Comparison of ENCODE assay signal across 8 cellular contexts in genomic region chr6:152863618-152864326, GRCh38.
A peak's percentile ranks its signal among the peaks of the same experiment; 100 is the strongest.
DNase-seq lines count a peak whose midpoint lies in the region; ATAC-seq and TF ChIP-seq lines count a peak whose summit lies in the region.

No MANE protein-coding gene starts in this region.

- H3K9me3 ChIP-seq in heart right ventricle, result no peaks in the 10 kb centered on the region

- no peaks in the 10 kb centered on the region for H3K4me1 Mint-ChIP-seq in activated naive CD8-positive, alpha-beta T cell treated with anti-CD3 and anti-CD28 coated beads, Interleukin-2, amount 10 ng/mL, durations not matched to agents 7 days and 5 days

- H3K4me3 Mint-ChIP-seq in activated naive CD8-positive, alpha-beta T cell treated with anti-CD3 and anti-CD28 coated beads, Interleukin-2, amount 10 ng/mL, durations not matched to agents 7 days and 5 days, result no peak overlapping the region

- DNase-seq in GM10248 (ENCODE audit: extremely low spot score), result peak; percentile 28
- peak; percentile 63 for DNase-seq in HCEC 1CT
- DNase-seq in M059J (ENCODE audit: low read depth), result peak; percentile 78
- peak; percentile 53 for DNase-seq in SKM-1 (lab: John Stamatoyannopoulos, UW; ENCODE audit: unreplicated experiment)
- DNase-seq in activated naive CD8-positive, alpha-beta T cell treated with anti-CD3 and anti-CD28 coated beads, Interleukin-2, amount 10 ng/mL, durations not matched to agents 7 days and 5 days, result no peak
- DNase-seq in heart right ventricle, result peak in 1 of 2 donors; percentile 73
- peak; percentile 28 for DNase-seq in retinal pigment epithelial cell (ENCODE audit: low read depth)
- DNase-seq in GF-D8 (lab: John Stamatoyannopoulos, UW), result no peak

- H3K36me3 Mint-ChIP-seq in activated naive CD8-positive, alpha-beta T cell treated with anti-CD3 and anti-CD28 coated beads, Interleukin-2, amount 10 ng/mL, durations not matched to agents 7 days and 5 days, result no peaks in the 10 kb centered on the region

- H3K27me3 Mint-ChIP-seq in activated naive CD8-positive, alpha-beta T cell treated with anti-CD3 and anti-CD28 coated beads, Interleukin-2, amount 10 ng/mL, durations not matched to agents 7 days and 5 days, result peaks cover 8% of the 10 kb centered on the region

- peak; percentile 80 for ATAC-seq in activated naive CD8-positive, alpha-beta T cell treated with anti-CD3 and anti-CD28 coated beads, Interleukin-2, amount 10 ng/mL, durations not matched to agents 7 days and 5 days (ENCODE audit: low read depth)
- peak; percentile 61 to 84 (median 76) for ATAC-seq in heart right ventricle

- peak; percentile 60 for TF ChIP-seq CTCF in GM10248 (IDR thresholded peaks at IDR 0.05; ENCODE audit: control extremely low read depth, extremely low read depth, low read depth, missing control alignments)
- TF ChIP-seq CTCF in heart right ventricle (IDR thresholded peaks at IDR 0.05), result peak; percentile 59 to 80 (median 76)
- TF ChIP-seq CTCF in retinal pigment epithelial cell (conservative IDR thresholded peaks at IDR 0.05; ENCODE audit: low read depth, low read length), result peak; percentile 65

- H3K4me1 ChIP-seq in heart right ventricle, result no peaks in the 10 kb centered on the region

- intact Hi-C loops in heart right ventricle (cut with DNase I), result loop anchor here (1.0 to 10.0 kb wide), 10 partner anchors 83 to 309 kb away; no protein-coding TSS in a partner anchor

- WGBS in heart right ventricle, 2 donors, result 60% methylated on average over 10 of the region's 10 CpGs

- H3K36me3 ChIP-seq in heart right ventricle, result no peaks in the 10 kb centered on the region

- no peak overlapping the region for H3K27ac Mint-ChIP-seq in activated naive CD8-positive, alpha-beta T cell treated with anti-CD3 and anti-CD28 coated beads, Interleukin-2, amount 10 ng/mL, durations not matched to agents 7 days and 5 days

- no peaks in the 10 kb centered on the region for H3K9me3 Mint-ChIP-seq in activated naive CD8-positive, alpha-beta T cell treated with anti-CD3 and anti-CD28 coated beads, Interleukin-2, amount 10 ng/mL, durations not matched to agents 7 days and 5 days

- POLR2A ChIA-PET in GM10248 (lab: Yijun Ruan, JAX), result no interaction called here
- POLR2A ChIA-PET in activated naive CD8-positive, alpha-beta T cell treated with anti-CD3 and anti-CD28 coated beads, Interleukin-2, amount 10 ng/mL, durations not matched to agents 7 days and 5 days (lab: Charles Lee), result no interaction called here

- peaks cover 0 to 5% (median 0%) of the 10 kb centered on the region in 7 donors for H3K27me3 ChIP-seq in heart right ventricle

- H3K4me3 ChIP-seq in heart right ventricle (no peak overlapping the region), retinal pigment epithelial cell (ENCODE audit: low read length) (no peak overlapping the region)

- CTCF ChIA-PET in GM10248 (lab: Yijun Ruan, JAX), result interaction anchor here (0.8 to 2.6 kb wide), 10 partner anchors 13 to 161 kb away, joined by 3 to 12 read pairs (median 7); no protein-coding TSS in a partner anchor

- no peak overlapping the region for H3K27ac ChIP-seq in heart right ventricle

Comparison
In these comparisons a context has a peak if more than half of its experiments do, and no peak if none do; other contexts are left out.
1. DNase-seq: peak in GM10248 (single experiment), HCEC 1CT (single experiment), M059J (single experiment), SKM-1 (single experiment) and retinal pigment epithelial cell (single experiment); none in activated naive CD8-positive, alpha-beta T cell treated with anti-CD3 and anti-CD28 coated beads, Interleukin-2, amount 10 ng/mL, durations not matched to agents 7 days and 5 days (single experiment) and GF-D8 (single experiment).
2. Peak in every context shown above with its lines, with median percentiles within 50 percentile points of each other: CTCF ChIP-seq.